In genomic region chr21:29182674-29183073, GRCh38 we compare ENCODE assay signal across 13 cellular contexts. TPM values are rescaled to one million over a fixed set of nuclear protein-coding genes. Genes with fewer than 3 reads are reported as not detected.
DNase-seq lines count a peak whose midpoint lies in the region; ATAC-seq and TF ChIP-seq lines count a peak whose summit lies in the region.
"Had no signal": no experiment of that assay in that cellular context is flagged by ENCODE, and none has a peak within 500 bp of the region (broad histone marks: within the 10 kb centered on the region; RNA-seq: fewer than 3 reads in every experiment).

No MANE protein-coding gene starts in this region.

- H3K4me3 ChIP-seq in OCI-LY3 (ENCODE audit: low read length) (no peak overlapping the region), esophagus squamous epithelium (peak overlapping the region in 1 of 4 donors; percentile 58), gastrocnemius medialis (no peak overlapping the region), mesendoderm (ENCODE audit: low read length) (no peak overlapping the region)

- H3K4me3 Mint-ChIP-seq in CD14-positive monocyte: no peak overlapping the region
- no peak overlapping the region for H3K4me3 Mint-ChIP-seq in CD4-positive, alpha-beta T cell

- H3K9ac ChIP-seq in OCI-LY3 (ENCODE audit: low read length) (no peak overlapping the region), mesendoderm (ENCODE audit: low read length) (no peak overlapping the region)

- POLR2A ChIA-PET in CD4-positive, alpha-beta T cell (lab: Charles Lee): no interaction called here

- H3K4me2 ChIP-seq in OCI-LY3 (ENCODE audit: low read length): peak overlapping the region; percentile 27; the same call in 1 of the 2 replicates
- no peak overlapping the region for H3K4me2 ChIP-seq in mesendoderm (ENCODE audit: low read length)

- intact Hi-C loops in CD14-positive monocyte (cut with micrococcal nuclease) (loop anchor here in 1 of 2 donors (5.0 kb wide), 1 partner anchor 55 kb away; no protein-coding TSS in a partner anchor), esophagus squamous epithelium (cut with DNase I) (no loop called here), gastrocnemius medialis (cut with DNase I; ENCODE audit: low total_unique reads) (no loop called here)
- intact Hi-C loops in CD4-positive, alpha-beta T cell (cut with DNase I, micrococcal nuclease): no loop called here

- no peaks in the 10 kb centered on the region for H4K20me1 ChIP-seq in OCI-LY3 (ENCODE audit: insufficient read depth, low read length)

- H3K27me3 ChIP-seq in OCI-LY3 (ENCODE audit: low read depth, low read length): no peaks in the 10 kb centered on the region
- H3K27me3 ChIP-seq in esophagus squamous epithelium: no peaks in the 10 kb centered on the region
- H3K27me3 ChIP-seq in gastrocnemius medialis: no peaks in the 10 kb centered on the region
- no peaks in the 10 kb centered on the region for H3K27me3 ChIP-seq in CD4-positive, alpha-beta T cell (ENCODE audit: control insufficient read depth, insufficient read depth, low read length)
- no peaks in the 10 kb centered on the region for H3K27me3 ChIP-seq in mesendoderm (ENCODE audit: insufficient read depth, low read length, poor library complexity)

- H3K9me3 ChIP-seq in OCI-LY3 (ENCODE audit: insufficient read depth, low read length) (no peaks in the 10 kb centered on the region), esophagus squamous epithelium (no peaks in the 10 kb centered on the region), gastrocnemius medialis (no peaks in the 10 kb centered on the region)
- H3K9me3 ChIP-seq in CD4-positive, alpha-beta T cell (ENCODE audit: control insufficient read depth, low read length): no peaks in the 10 kb centered on the region

- TF ChIP-seq POLR2A in esophagus squamous epithelium (IDR thresholded peaks at IDR 0.05): no peak
- TF ChIP-seq POLR2A in gastrocnemius medialis (IDR thresholded peaks at IDR 0.05): no peak

- TF ChIP-seq CTCF in CD14-positive monocyte (IDR thresholded peaks at IDR 0.05): no peak
- no peak for TF ChIP-seq CTCF in OCI-LY3 (IDR thresholded peaks at IDR 0.05; ENCODE audit: low read depth, low read length)
- TF ChIP-seq CTCF in esophagus squamous epithelium (IDR thresholded peaks at IDR 0.05): no peak
- TF ChIP-seq CTCF in gastrocnemius medialis (IDR thresholded peaks at IDR 0.05 in 4 of 5, conservative IDR thresholded peaks at IDR 0.05 in 1 of 5): no peak
- no peak for TF ChIP-seq CTCF in CD4-positive, alpha-beta T cell (IDR thresholded peaks at IDR 0.05)

- in situ Hi-C loops in gastrocnemius medialis (cut with MboI; ENCODE audit: low sequenced_read_pairs in 4 of 4): no loop called here

- ATAC-seq in gastrocnemius medialis: no peak
- ATAC-seq in CD4-positive, alpha-beta T cell (ENCODE audit: poor library complexity): no peak

- H3K27ac Mint-ChIP-seq in CD14-positive monocyte: peak overlapping the region; percentile 92 to 97 (median 96)
- no peak overlapping the region for H3K27ac Mint-ChIP-seq in CD4-positive, alpha-beta T cell

- H3K56ac ChIP-seq in mesendoderm (ENCODE audit: low read length): no peak overlapping the region

- H3K23ac ChIP-seq in mesendoderm (ENCODE audit: low read length): no peak overlapping the region

- H3K4me1 ChIP-seq in OCI-LY3 (ENCODE audit: low read length) (peaks cover 43% of the 10 kb centered on the region), esophagus squamous epithelium (peaks cover 19 to 36% (median 22%) of the 10 kb centered on the region in 3 donors), gastrocnemius medialis (peaks cover 1 to 7% of the 10 kb centered on the region in 2 donors), mesendoderm (ENCODE audit: control insufficient read depth, low read depth, low read length) (no peaks in the 10 kb centered on the region)

- H2AK5ac ChIP-seq in mesendoderm (ENCODE audit: low read length): no peak overlapping the region

- H3K36me3 Mint-ChIP-seq in CD14-positive monocyte: peaks cover 10 to 15% of the 10 kb centered on the region in 2 donors
- H3K36me3 Mint-ChIP-seq in CD4-positive, alpha-beta T cell (ENCODE audit: low read depth): no peaks in the 10 kb centered on the region

- no peak overlapping the region for H2AFZ ChIP-seq in OCI-LY3 (ENCODE audit: low read depth, low read length)

- H3K27me3 Mint-ChIP-seq in CD14-positive monocyte (ENCODE audit: low read depth in 3 of 3): peaks cover 0 to 2% (median 1%) of the 10 kb centered on the region in 3 donors
- no peaks in the 10 kb centered on the region for H3K27me3 Mint-ChIP-seq in CD4-positive, alpha-beta T cell

- CTCF ChIA-PET in CD4-positive, alpha-beta T cell (lab: Charles Lee): interaction anchor here (1.5 kb wide), 1 partner anchor 194 kb away, joined by 3 read pairs; no protein-coding TSS in a partner anchor

- H3K9me3 Mint-ChIP-seq in CD14-positive monocyte: peaks cover 0 to 9% (median 0%) of the 10 kb centered on the region in 7 donors
- H3K9me3 Mint-ChIP-seq in CD4-positive, alpha-beta T cell: no peaks in the 10 kb centered on the region

- DNase-seq in CD14-positive monocyte (ENCODE audit: low spot score) (no peak), esophagus squamous epithelium (lab: John Stamatoyannopoulos, UW) (no peak), gastrocnemius medialis (no peak), mesendoderm (no peak), NCI-H2081 treated with DMSO at 0.1 percent for 48 hours (lab: John Stamatoyannopoulos, UW) (no peak), Kasumi-1 (lab: John Stamatoyannopoulos, UW) (no peak)
- DNase-seq in CD4-positive, alpha-beta T cell: no peak
- DNase-seq: DMS79, H7, hippocampal formation, NCI-H1092 treated with DMSO at 0.1 percent for 48 hours, nucleus accumbens had no signal

- no peak overlapping the region for H3K4ac ChIP-seq in mesendoderm (ENCODE audit: low read depth, low read length)

- no peak overlapping the region for H3K18ac ChIP-seq in mesendoderm (ENCODE audit: low read length)

- no peaks in the 10 kb centered on the region for H3K79me2 ChIP-seq in OCI-LY3 (ENCODE audit: low read length)
- no peaks in the 10 kb centered on the region for H3K79me2 ChIP-seq in mesendoderm (ENCODE audit: control insufficient read depth, insufficient read depth, low read length)

- H3K4me1 Mint-ChIP-seq in CD14-positive monocyte: peaks cover 65% of the 10 kb centered on the region
- H3K4me1 Mint-ChIP-seq in CD4-positive, alpha-beta T cell (ENCODE audit: low read depth): no peaks in the 10 kb centered on the region

- H3K27ac ChIP-seq in OCI-LY3 (ENCODE audit: low read length) (no peak overlapping the region), esophagus squamous epithelium (peak overlapping the region; percentile 70 to 88 (median 79)), gastrocnemius medialis (peak overlapping the region in 3 of 4 donors; percentile 56 to 69 (median 65)), mesendoderm (ENCODE audit: low read depth, low read length) (no peak overlapping the region)
- no peak overlapping the region for H3K27ac ChIP-seq in CD4-positive, alpha-beta T cell (ENCODE audit: low read depth, low read length)

- WGBS in esophagus squamous epithelium, 2 donors: 37 to 45% methylated on average over 4 of the region's 4 CpGs
- no CpG with 5 or more reads among the region's 4 CpGs for WGBS in mesendoderm (ENCODE audit: extremely low coverage, insufficient coverage, low lambda C conversion rate)

- no peak overlapping the region for H2BK5ac ChIP-seq in mesendoderm (ENCODE audit: low read length)

- H2BK120ac ChIP-seq in mesendoderm (ENCODE audit: low read depth, low read length): no peak overlapping the region

- H4K5ac ChIP-seq in mesendoderm (ENCODE audit: low read length): no peak overlapping the region

- no peak overlapping the region for H2BK15ac ChIP-seq in mesendoderm (replicated peaks; ENCODE audit: low read depth)

- H3K79me1 ChIP-seq in mesendoderm (ENCODE audit: low read length): no peaks in the 10 kb centered on the region

- H4K8ac ChIP-seq in mesendoderm (ENCODE audit: low read depth, low read length): no peak overlapping the region

- no peaks in the 10 kb centered on the region for H3K36me3 ChIP-seq in OCI-LY3 (replicated peaks; ENCODE audit: low read depth, low read length)
- no peaks in the 10 kb centered on the region for H3K36me3 ChIP-seq in esophagus squamous epithelium
- no peaks in the 10 kb centered on the region for H3K36me3 ChIP-seq in gastrocnemius medialis
- no peaks in the 10 kb centered on the region for H3K36me3 ChIP-seq in mesendoderm (ENCODE audit: control insufficient read depth, insufficient read depth, low read length)

RNA-seq across cellular contexts. Expression of gene MAP3K7CL, which starts 52.2 kb away (rescaled TPM):
- 10 to 100 TPM; 14.6 to 15.8 TPM for polyA plus RNA-seq in CD14-positive monocyte
- 1 to 10 TPM; 1.7 to 7.8 (median 6.9) TPM for total RNA-seq in esophagus squamous epithelium
- 10 to 100 TPM in 2 of 4 donors, 1 to 10 TPM in 1, not detected in 1; 4.3 to 17.4 (median 15.5) TPM for total RNA-seq in gastrocnemius medialis
- 1 to 10 TPM; 4.6 to 4.7 TPM for total RNA-seq in CD4-positive, alpha-beta T cell
- 0.03 TPM for polyA plus RNA-seq in mesendoderm (2013, experiment 1 of 2)
- 0.03 TPM for polyA plus RNA-seq in mesendoderm (2013, experiment 2 of 2)
- total RNA-seq: H7 had no signal

Comparison
In these comparisons a context has a peak if more than half of its experiments do, and no peak if none do; other contexts are left out.
1. H3K27ac ChIP-seq: peak in esophagus squamous epithelium (4 of 4) and gastrocnemius medialis (3 of 4); none in OCI-LY3 (single experiment), CD4-positive, alpha-beta T cell (single experiment) and mesendoderm (single experiment).